In genomic region chr6:30720738-30721197, GRCh38 we compare ENCODE assay signal across 8 cellular contexts. TPM values are rescaled to one million over a fixed set of nuclear protein-coding genes. Genes with fewer than 3 reads are reported as not detected.
DNase-seq lines count a peak whose midpoint lies in the region; ATAC-seq, FAIRE-seq and TF ChIP-seq lines count a peak whose summit lies in the region.

No MANE protein-coding gene starts in this region.

- no peak overlapping the region for H2BK15ac ChIP-seq in H1 (ENCODE audit: low read length)

- H3K9ac ChIP-seq in H1 (replicated peaks in 1 of 4; ENCODE audit: extremely low read depth in 1 of 4, low read depth in 3 of 4, low read length in 3 of 4) = peak overlapping the region; percentile 92 to 98 (median 96)

- peaks cover 64% of the 10 kb centered on the region for H3K4me1 Mint-ChIP-seq in activated CD4-positive, alpha-beta memory T cell treated with anti-CD3 and anti-CD28 coated beads, Interleukin-2, amount 10 ng/mL, durations not matched to agents 7 days and 5 days

- H3K4me3 ChIP-seq in H1 (ENCODE audit: extremely low read depth in 1 of 4, insufficient read depth in 2 of 4, low read depth in 3 of 4, low read length in 4 of 4) = peak overlapping the region; percentile 96 to 100 (median 96)
- H3K4me3 ChIP-seq in mesodermal cell (ENCODE audit: extremely low read depth, insufficient read depth, low read length, poor library complexity, severe bottlenecking) = peak overlapping the region; percentile 93

- TF ChIP-seq CTCF in H1 (IDR thresholded peaks at IDR 0.05; ENCODE audit: control extremely low read depth in 1 of 3, insufficient read depth in 1 of 3, low read depth in 1 of 3, low read length in 3 of 3) = no peak

- H4K5ac ChIP-seq in H1 (ENCODE audit: insufficient read length, low read depth, low read length) = peak overlapping the region; percentile 59

- H3K79me2 ChIP-seq in H1 (ENCODE audit: control insufficient read depth in 1 of 2, insufficient read depth in 2 of 2, low read length in 2 of 2) = peaks cover 6 to 48% of the 10 kb centered on the region in 2 experiments

- H4K20me1 ChIP-seq in H1 (replicated peaks in 1 of 2; ENCODE audit: control insufficient read depth in 1 of 2, insufficient read depth in 2 of 2, low read length in 2 of 2) = peaks cover 8 to 18% of the 10 kb centered on the region in 2 experiments

- H3K27me3 Mint-ChIP-seq in activated CD4-positive, alpha-beta memory T cell treated with anti-CD3 and anti-CD28 coated beads, Interleukin-2, amount 10 ng/mL, durations not matched to agents 7 days and 5 days = no peaks in the 10 kb centered on the region

- DNase-seq in NCI-H2196 (lab: John Stamatoyannopoulos, UW; ENCODE audit: unreplicated experiment) (peak; percentile 67), NCI-H2196 treated with DMSO at 0.1 percent for 48 hours (lab: John Stamatoyannopoulos, UW; ENCODE audit: unreplicated experiment) (no peak), NCI-H526 (lab: John Stamatoyannopoulos, UW) (peak; percentile 57 to 72), H1 (ENCODE audit: low read depth in 1 of 2, low spot score in 2 of 2) (peak in 1 of 2 experiments; percentile 72)
- DNase-seq in activated CD4-positive, alpha-beta memory T cell treated with anti-CD3 and anti-CD28 coated beads, Interleukin-2, amount 10 ng/mL, durations not matched to agents 7 days and 5 days = peak; percentile 74
- peak in 4 of 6 experiments; percentile 20 to 68 (median 49) for DNase-seq in stimulated activated naive CD4-positive, alpha-beta T cell (lab: John Stamatoyannopoulos, UW)

- peak overlapping the region; percentile 84 for H3K4me3 Mint-ChIP-seq in activated CD4-positive, alpha-beta memory T cell treated with anti-CD3 and anti-CD28 coated beads, Interleukin-2, amount 10 ng/mL, durations not matched to agents 7 days and 5 days

- CTCF ChIA-PET in activated CD4-positive, alpha-beta memory T cell treated with anti-CD3 and anti-CD28 coated beads, Interleukin-2, amount 10 ng/mL, durations not matched to agents 7 days and 5 days (lab: Charles Lee) = interaction anchor here (1.1 to 25.8 kb wide), 8 partner anchors 8 to 238 kb away, joined by 4 to 626 read pairs (median 17); partner anchors contain the start of gene DHX16
- CTCF ChIA-PET in H1 (lab: Charles Lee; ENCODE audit: partially characterized antibody) = interaction anchor here (1.1 to 8.2 kb wide), 11 partner anchors 9 to 359 kb away, joined by 3 to 61 read pairs (median 9); partner anchors contain the start of gene FLOT1

- FAIRE-seq in H1 (lab: Jason Lieb, UNC) = no peak

- no peaks in the 10 kb centered on the region for H3K27me3 ChIP-seq in H1 (replicated peaks in 1 of 4; ENCODE audit: control insufficient read depth in 3 of 4, extremely low read depth in 1 of 4, insufficient read depth in 3 of 4, low read length in 3 of 4)

- H2BK20ac ChIP-seq in H1 (ENCODE audit: low read length) = no peak overlapping the region

- no peaks in the 10 kb centered on the region for H3K79me1 ChIP-seq in H1 (ENCODE audit: low read depth, low read length)

- peak overlapping the region; percentile 91 for H4K8ac ChIP-seq in H1 (ENCODE audit: extremely low read depth, insufficient read depth, low read length)

- H3K23me2 ChIP-seq in H1 (ENCODE audit: low read depth, low read length) = peaks cover 13% of the 10 kb centered on the region

- POLR2A ChIA-PET in activated CD4-positive, alpha-beta memory T cell treated with anti-CD3 and anti-CD28 coated beads, Interleukin-2, amount 10 ng/mL, durations not matched to agents 7 days and 5 days (lab: Charles Lee) = interaction anchor here (0.5 to 16.4 kb wide), 24 partner anchors 9 to 821 kb away, joined by 3 to 561 read pairs (median 5); partner anchors contain the start of genes ABCF1, DDX39B, DHX16 and FLOT1
- POLR2A ChIA-PET in H1 (lab: Charles Lee; ENCODE audit: partially characterized antibody) = interaction anchor here (0.7 to 35.9 kb wide), 22 partner anchors 16 to 366 kb away, joined by 3 to 732 read pairs (median 6); partner anchors contain the start of genes ATAT1, DDR1, DHX16 and FLOT1

- H3K14ac ChIP-seq in H1 (ENCODE audit: insufficient read length) = peak overlapping the region; percentile 6

- peak overlapping the region; percentile 24; the same call in 1 of the 2 replicates for H3K18ac ChIP-seq in H1 (ENCODE audit: extremely low read depth, low read length)

- H3K4me2 ChIP-seq in H1 (ENCODE audit: insufficient read depth in 1 of 2, low read depth in 2 of 2, low read length in 2 of 2) = peak overlapping the region; percentile 66 to 81

- H3K56ac ChIP-seq in H1 (replicated peaks; ENCODE audit: insufficient read length, low read depth, low read length) = peak overlapping the region; percentile 91

- no peaks in the 10 kb centered on the region for H3K9me3 ChIP-seq in H1 (ENCODE audit: insufficient read depth in 2 of 2, low read depth in 1 of 2, low read length in 1 of 2)
- H3K9me3 ChIP-seq in mesodermal cell (ENCODE audit: control insufficient read depth, low read length) = no peaks in the 10 kb centered on the region

- TF ChIP-seq EP300 in H1 (IDR thresholded peaks at IDR 0.05; ENCODE audit: borderline replicate concordance in 1 of 2, low read depth in 2 of 2, low read length in 2 of 2) = no peak

- H3K36me3 ChIP-seq in H1 (ENCODE audit: control insufficient read depth in 2 of 4, insufficient read depth in 4 of 4, low read length in 3 of 4) (peaks cover 21 to 43% (median 32%) of the 10 kb centered on the region in 4 experiments), mesodermal cell (ENCODE audit: control insufficient read depth, insufficient read depth, low read length) (peaks cover 49% of the 10 kb centered on the region)

- H4K91ac ChIP-seq in H1 (replicated peaks; ENCODE audit: insufficient read length, low read length) = peak overlapping the region; percentile 5

- WGBS in H1 (ENCODE audit: extremely low coverage in 1 of 2, insufficient coverage in 1 of 2, insufficient read length in 1 of 2, insufficient replicate concordance in 2 of 2, low coverage in 1 of 2, low lambda C conversion rate in 2 of 2, missing lambda C conversion rate in 1 of 2), 2 experiments = 2% methylated on average over 26 of the region's 29 CpGs; no CpG with 5 or more reads in 1 of the 2 experiments
- WGBS in mesodermal cell (ENCODE audit: insufficient coverage in 2 of 2), 2 experiments = 0% methylated on average over 21 to 27 of the region's 29 CpGs

- H3K36me3 Mint-ChIP-seq in activated CD4-positive, alpha-beta memory T cell treated with anti-CD3 and anti-CD28 coated beads, Interleukin-2, amount 10 ng/mL, durations not matched to agents 7 days and 5 days (ENCODE audit: low read depth) = peaks cover 70% of the 10 kb centered on the region

- TF ChIP-seq POLR2A in H1 (IDR thresholded peaks at IDR 0.05; ENCODE audit: control extremely low read depth in 1 of 2, low read depth in 2 of 2, low read length in 2 of 2) = peak in 1 of 2 experiments; percentile 59; a peak in 1 of 3 replicates
- no peak for TF ChIP-seq POLR2A in GM18505 (IDR thresholded peaks at IDR 0.05; ENCODE audit: borderline replicate concordance, extremely low read depth, insufficient read depth, insufficient read length)

- H3K9me3 Mint-ChIP-seq in activated CD4-positive, alpha-beta memory T cell treated with anti-CD3 and anti-CD28 coated beads, Interleukin-2, amount 10 ng/mL, durations not matched to agents 7 days and 5 days = peaks cover 2% of the 10 kb centered on the region

- peak overlapping the region; percentile 66; the same call in 1 of the 2 replicates for H2AK5ac ChIP-seq in H1 (ENCODE audit: low read depth, low read length)

- H3K4ac ChIP-seq in H1 (replicated peaks; ENCODE audit: insufficient read length, low read depth, low read length) = peak overlapping the region; percentile 44

- no peak for TF ChIP-seq RAD21 in H1 (IDR thresholded peaks at IDR 0.05 in 1 of 2, conservative IDR thresholded peaks at IDR 0.05 in 1 of 2; ENCODE audit: low read depth in 2 of 2, low read length in 2 of 2)

- H3K4me1 ChIP-seq in H1 (replicated peaks in 1 of 4; ENCODE audit: control insufficient read depth in 3 of 4, insufficient read depth in 4 of 4, low read length in 3 of 4) = peaks cover 0 to 4% (median 1%) of the 10 kb centered on the region in 4 experiments; a peak in 6 of 7 replicates
- peaks cover 38% of the 10 kb centered on the region for H3K4me1 ChIP-seq in mesodermal cell (ENCODE audit: control insufficient read depth, insufficient read depth, low read length, poor library complexity, severe bottlenecking)

- no peak overlapping the region for H2BK12ac ChIP-seq in H1 (ENCODE audit: low read depth, low read length)

- no peak overlapping the region for H2BK120ac ChIP-seq in H1 (replicated peaks; ENCODE audit: low read depth, low read length)

- H3K27ac ChIP-seq in H1 (ENCODE audit: low read depth, low read length) (peak overlapping the region; percentile 97), mesodermal cell (ENCODE audit: low read depth, low read length, severe bottlenecking) (peak overlapping the region; percentile 97)

- H2BK5ac ChIP-seq in H1 (ENCODE audit: low read depth, low read length) = peak overlapping the region; percentile 91

- no peak overlapping the region for H3K23ac ChIP-seq in H1 (ENCODE audit: insufficient read length)

- H2AFZ ChIP-seq in H1 (ENCODE audit: low read length) = no peak overlapping the region

- H3K27ac Mint-ChIP-seq in activated CD4-positive, alpha-beta memory T cell treated with anti-CD3 and anti-CD28 coated beads, Interleukin-2, amount 10 ng/mL, durations not matched to agents 7 days and 5 days = peak overlapping the region; percentile 99

- no peak for ATAC-seq in GM18505 (IDR thresholded peaks at IDR 0.05; ENCODE audit: unreplicated experiment)

RNA-seq across cellular contexts. Expression of gene TUBB, which starts 0.6 kb away (rescaled TPM):
- 1,000 to 10,000 TPM; 1,162 to 1,172 TPM for total RNA-seq in activated CD4-positive, alpha-beta memory T cell treated with anti-CD3 and anti-CD28 coated beads, Interleukin-2, amount 10 ng/mL, durations not matched to agents 7 days and 5 days
- total RNA-seq in H1 (2021; fragmentation: NEBNext Ultra II Directional; extraction: Animal tissue kit (Norgen Biotek cat#: 25700)) = 1,880 and 1,905 TPM in 2 replicates
- polyA plus RNA-seq in H1 (2011; rRNA removed) = 2,449 and 3,022 TPM in 2 replicates
- polyA plus RNA-seq in H1 (2011; cell fraction: cytosol; rRNA removed) = 2,499 TPM
- polyA plus RNA-seq in H1 (2011; cell fraction: nucleus; rRNA removed) = 1,900 TPM
- 1,911 to 2,255 TPM (median 2,177 TPM) in 4 replicates for polyA plus RNA-seq in H1 (2012, experiment 1 of 2)
- polyA plus RNA-seq in H1 (2012, experiment 2 of 2) = 2,703 TPM
- polyA plus RNA-seq in H1 (2013, experiment 1 of 2) = 1,525 TPM
- 1,520 TPM for polyA plus RNA-seq in H1 (2013, experiment 2 of 2)
- 3,133 and 3,204 TPM in 2 replicates for polyA minus RNA-seq in H1 (2011; rRNA and poly(A)+ RNA removed)
- 961 TPM for polyA minus RNA-seq in H1 (2011; cell fraction: cytosol; rRNA and poly(A)+ RNA removed)
- 586 TPM for polyA minus RNA-seq in H1 (2011; cell fraction: nucleus; rRNA and poly(A)+ RNA removed)
- 1,638 TPM for polyA plus RNA-seq in mesodermal cell (2013, experiment 1 of 2)
- polyA plus RNA-seq in mesodermal cell (2013, experiment 2 of 2) = 1,486 TPM

RNA-seq across cellular contexts. Expression of gene MDC1, which starts 3.7 kb away (rescaled TPM):
- total RNA-seq in activated CD4-positive, alpha-beta memory T cell treated with anti-CD3 and anti-CD28 coated beads, Interleukin-2, amount 10 ng/mL, durations not matched to agents 7 days and 5 days = 10 to 100 TPM; 49.7 to 54.6 TPM
- total RNA-seq in H1 (2021; fragmentation: NEBNext Ultra II Directional; extraction: Animal tissue kit (Norgen Biotek cat#: 25700)) = 68.0 and 81.1 TPM in 2 replicates
- polyA plus RNA-seq in H1 (2011; rRNA removed) = 29.9 and 40.9 TPM in 2 replicates
- 19.5 TPM for polyA plus RNA-seq in H1 (2011; cell fraction: cytosol; rRNA removed)
- polyA plus RNA-seq in H1 (2011; cell fraction: nucleus; rRNA removed) = 95.4 TPM
- polyA plus RNA-seq in H1 (2012, experiment 1 of 2) = 49.3 to 109 TPM (median 73.8 TPM) in 4 replicates
- 21.4 TPM for polyA plus RNA-seq in H1 (2012, experiment 2 of 2)
- 40.3 TPM for polyA plus RNA-seq in H1 (2013, experiment 1 of 2)
- 37.3 TPM for polyA plus RNA-seq in H1 (2013, experiment 2 of 2)
- polyA minus RNA-seq in H1 (2011; rRNA and poly(A)+ RNA removed) = 37.3 and 50.7 TPM in 2 replicates
- polyA minus RNA-seq in H1 (2011; cell fraction: cytosol; rRNA and poly(A)+ RNA removed) = 23.5 TPM
- 20.3 TPM for polyA minus RNA-seq in H1 (2011; cell fraction: nucleus; rRNA and poly(A)+ RNA removed)
- 60.6 TPM for polyA plus RNA-seq in mesodermal cell (2013, experiment 1 of 2)
- polyA plus RNA-seq in mesodermal cell (2013, experiment 2 of 2) = 50.2 TPM

RNA-seq across cellular contexts. Expression of gene FLOT1, which starts 21.7 kb away (rescaled TPM):
- 100 to 1,000 TPM; 125 to 131 TPM for total RNA-seq in activated CD4-positive, alpha-beta memory T cell treated with anti-CD3 and anti-CD28 coated beads, Interleukin-2, amount 10 ng/mL, durations not matched to agents 7 days and 5 days
- total RNA-seq in H1 (2021; fragmentation: NEBNext Ultra II Directional; extraction: Animal tissue kit (Norgen Biotek cat#: 25700)) = 85.4 and 87.5 TPM in 2 replicates
- polyA plus RNA-seq in H1 (2011; rRNA removed) = 88.1 and 103 TPM in 2 replicates
- polyA plus RNA-seq in H1 (2011; cell fraction: cytosol; rRNA removed) = 116 TPM
- 132 TPM for polyA plus RNA-seq in H1 (2011; cell fraction: nucleus; rRNA removed)
- 75.8 to 101 TPM (median 94.5 TPM) in 4 replicates for polyA plus RNA-seq in H1 (2012, experiment 1 of 2)
- 90.1 TPM for polyA plus RNA-seq in H1 (2012, experiment 2 of 2)
- 81.8 TPM for polyA plus RNA-seq in H1 (2013, experiment 1 of 2)
- polyA plus RNA-seq in H1 (2013, experiment 2 of 2) = 76.5 TPM
- polyA minus RNA-seq in H1 (2011; rRNA and poly(A)+ RNA removed) = 59.5 and 68.5 TPM in 2 replicates
- 44.5 TPM for polyA minus RNA-seq in H1 (2011; cell fraction: cytosol; rRNA and poly(A)+ RNA removed)
- 48.3 TPM for polyA minus RNA-seq in H1 (2011; cell fraction: nucleus; rRNA and poly(A)+ RNA removed)
- 145 TPM for polyA plus RNA-seq in mesodermal cell (2013, experiment 1 of 2)
- 130 TPM for polyA plus RNA-seq in mesodermal cell (2013, experiment 2 of 2)

RNA-seq across cellular contexts. Expression of gene IER3, which starts 23.6 kb away (rescaled TPM):
- total RNA-seq in activated CD4-positive, alpha-beta memory T cell treated with anti-CD3 and anti-CD28 coated beads, Interleukin-2, amount 10 ng/mL, durations not matched to agents 7 days and 5 days = 10 to 100 TPM; 11.2 to 13.1 TPM
- total RNA-seq in H1 (2021; fragmentation: NEBNext Ultra II Directional; extraction: Animal tissue kit (Norgen Biotek cat#: 25700)) = 26.2 and 26.5 TPM in 2 replicates
- polyA plus RNA-seq in H1 (2011; rRNA removed) = 11.9 and 13.4 TPM in 2 replicates
- 8.0 TPM for polyA plus RNA-seq in H1 (2011; cell fraction: cytosol; rRNA removed)
- polyA plus RNA-seq in H1 (2011; cell fraction: nucleus; rRNA removed) = 9.2 TPM
- 17.7 to 23.2 TPM (median 20.8 TPM) in 4 replicates for polyA plus RNA-seq in H1 (2012, experiment 1 of 2)
- polyA plus RNA-seq in H1 (2012, experiment 2 of 2) = 33.1 TPM
- 46.4 TPM for polyA plus RNA-seq in H1 (2013, experiment 1 of 2)
- 52.2 TPM for polyA plus RNA-seq in H1 (2013, experiment 2 of 2)
- 2.4 and 4.3 TPM in 2 replicates for polyA minus RNA-seq in H1 (2011; rRNA and poly(A)+ RNA removed)
- 11.4 TPM for polyA minus RNA-seq in H1 (2011; cell fraction: cytosol; rRNA and poly(A)+ RNA removed)
- polyA minus RNA-seq in H1 (2011; cell fraction: nucleus; rRNA and poly(A)+ RNA removed) = 10.7 TPM
- polyA plus RNA-seq in mesodermal cell (2013, experiment 1 of 2) = 139 TPM
- 110 TPM for polyA plus RNA-seq in mesodermal cell (2013, experiment 2 of 2)

RNA-seq across cellular contexts. Expression of gene NRM, which starts 30.0 kb away (rescaled TPM):
- total RNA-seq in activated CD4-positive, alpha-beta memory T cell treated with anti-CD3 and anti-CD28 coated beads, Interleukin-2, amount 10 ng/mL, durations not matched to agents 7 days and 5 days = 10 to 100 TPM; 40.5 to 41.1 TPM
- 27.3 and 28.0 TPM in 2 replicates for total RNA-seq in H1 (2021; fragmentation: NEBNext Ultra II Directional; extraction: Animal tissue kit (Norgen Biotek cat#: 25700))
- 50.4 and 55.4 TPM in 2 replicates for polyA plus RNA-seq in H1 (2011; rRNA removed)
- 18.8 TPM for polyA plus RNA-seq in H1 (2011; cell fraction: cytosol; rRNA removed)
- polyA plus RNA-seq in H1 (2011; cell fraction: nucleus; rRNA removed) = 31.7 TPM
- polyA plus RNA-seq in H1 (2012, experiment 1 of 2) = 27.7 to 48.3 TPM (median 41.6 TPM) in 4 replicates
- polyA plus RNA-seq in H1 (2012, experiment 2 of 2) = 60.0 TPM
- polyA plus RNA-seq in H1 (2013, experiment 1 of 2) = 92.9 TPM
- polyA plus RNA-seq in H1 (2013, experiment 2 of 2) = 99.7 TPM
- 24.4 and 26.8 TPM in 2 replicates for polyA minus RNA-seq in H1 (2011; rRNA and poly(A)+ RNA removed)
- 21.6 TPM for polyA minus RNA-seq in H1 (2011; cell fraction: cytosol; rRNA and poly(A)+ RNA removed)
- 15.4 TPM for polyA minus RNA-seq in H1 (2011; cell fraction: nucleus; rRNA and poly(A)+ RNA removed)
- polyA plus RNA-seq in mesodermal cell (2013, experiment 1 of 2) = 37.5 TPM
- 38.7 TPM for polyA plus RNA-seq in mesodermal cell (2013, experiment 2 of 2)
